10 cellular contexts compared by ENCODE assay signal in the genomic region with DNA sequence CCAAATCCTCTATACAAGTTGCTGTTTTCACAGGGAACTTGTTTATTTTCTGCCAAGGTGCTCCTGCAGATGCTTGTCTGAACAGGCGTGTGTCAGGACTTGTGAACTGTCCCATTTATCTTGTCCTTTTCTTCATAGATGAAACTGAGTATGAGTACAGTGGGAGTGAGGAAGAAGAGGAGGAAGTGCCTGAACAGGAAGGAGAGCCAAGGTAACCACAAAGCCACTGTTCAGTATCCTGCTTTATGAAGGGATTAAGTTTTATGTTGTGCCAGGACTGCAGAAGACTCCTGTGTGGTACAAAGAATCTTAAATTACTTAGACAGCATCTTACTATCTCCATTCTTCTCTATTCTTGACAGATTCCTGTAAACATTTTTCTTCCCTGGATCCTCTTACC.
DNase-seq lines count a peak whose midpoint lies in the region; ATAC-seq and TF ChIP-seq lines count a peak whose summit lies in the region.
"Had no signal": no experiment of that assay in that cellular context is flagged by ENCODE, and none has a peak within 500 bp of the region (broad histone marks: within the 10 kb centered on the region; RNA-seq: fewer than 3 reads in every experiment).

No MANE protein-coding gene starts in this region.

- H3K4me3 ChIP-seq in BLaER1 treated with 17β-estradiol and CSF1 and Interleukin-3, amounts not matched to agents 10 nM and 100 nM = no peak overlapping the region; a peak in 1 of 20 replicates
- no peak overlapping the region for H3K4me3 ChIP-seq in mucosa of descending colon

- peaks cover 17 to 32% (median 23%) of the 10 kb centered on the region in 10 experiments for H3K4me1 ChIP-seq in BLaER1 treated with 17β-estradiol and CSF1 and Interleukin-3, amounts not matched to agents 10 nM and 100 nM
- no peaks in the 10 kb centered on the region for H3K4me1 ChIP-seq in mucosa of descending colon (ENCODE audit: low read depth)

- no peaks in the 10 kb centered on the region for H3K27me3 ChIP-seq in BLaER1 treated with 17β-estradiol and CSF1 and Interleukin-3, amounts not matched to agents 10 nM and 100 nM

- peaks cover 38 to 94% (median 75%) of the 10 kb centered on the region in 11 experiments; a peak in 20 of 22 replicates for H4K20me1 ChIP-seq in BLaER1 treated with 17β-estradiol and CSF1 and Interleukin-3, amounts not matched to agents 10 nM and 100 nM

- H3K9ac ChIP-seq in BLaER1 treated with 17β-estradiol and CSF1 and Interleukin-3, amounts not matched to agents 10 nM and 100 nM = peak overlapping the region in 4 of 11 experiments; percentile 10 to 31 (median 30); a peak in 6 of 22 replicates

- H3K36me3 Mint-ChIP-seq in IgD-negative memory B cell = peaks cover 14% of the 10 kb centered on the region
- H3K36me3 Mint-ChIP-seq in activated naive CD8-positive, alpha-beta T cell treated with anti-CD3 and anti-CD28 coated beads for 36 hours = peaks cover 11% of the 10 kb centered on the region

- peaks cover 3 to 24% (median 12%) of the 10 kb centered on the region in 3 donors for H3K4me1 Mint-ChIP-seq in IgD-negative memory B cell
- peaks cover 14% of the 10 kb centered on the region for H3K4me1 Mint-ChIP-seq in activated naive CD8-positive, alpha-beta T cell treated with anti-CD3 and anti-CD28 coated beads for 36 hours

- peak overlapping the region; percentile 31 to 73 (median 61) for H3K4me2 ChIP-seq in BLaER1 treated with 17β-estradiol and CSF1 and Interleukin-3, amounts not matched to agents 10 nM and 100 nM

- peak overlapping the region; percentile 34 to 66 (median 57) for H3K27ac Mint-ChIP-seq in IgD-negative memory B cell
- peak overlapping the region; percentile 41 for H3K27ac Mint-ChIP-seq in activated naive CD8-positive, alpha-beta T cell treated with anti-CD3 and anti-CD28 coated beads for 36 hours

- H3K4me3 Mint-ChIP-seq in IgD-negative memory B cell = peak overlapping the region in 1 of 4 donors; percentile 77
- no peak overlapping the region for H3K4me3 Mint-ChIP-seq in activated naive CD8-positive, alpha-beta T cell treated with anti-CD3 and anti-CD28 coated beads for 36 hours

- H3K9me3 Mint-ChIP-seq in IgD-negative memory B cell = no peaks in the 10 kb centered on the region
- H3K9me3 Mint-ChIP-seq in activated naive CD8-positive, alpha-beta T cell treated with anti-CD3 and anti-CD28 coated beads for 36 hours = no peaks in the 10 kb centered on the region

- no peaks in the 10 kb centered on the region for H3K9me3 ChIP-seq in BLaER1 treated with 17β-estradiol and CSF1 and Interleukin-3, amounts not matched to agents 10 nM and 100 nM (replicated peaks in 1 of 11)
- H3K9me3 ChIP-seq in mucosa of descending colon = no peaks in the 10 kb centered on the region

- ATAC-seq in mucosa of descending colon = peak; percentile 27
- ATAC-seq in GM21528 (IDR thresholded peaks at IDR 0.05; ENCODE audit: low FRiP score, unreplicated experiment) = no peak
- no peak for ATAC-seq in HG02938 (IDR thresholded peaks at IDR 0.05; ENCODE audit: unreplicated experiment)

- no peak for DNase-seq in activated naive CD8-positive, alpha-beta T cell treated with anti-CD3 and anti-CD28 coated beads for 36 hours
- DNase-seq in mucosa of descending colon (no peak), NCI-H524 treated with DMSO at 0.1 percent for 48 hours (lab: John Stamatoyannopoulos, UW) (no peak), T-helper 9 cell (no peak)
- DNase-seq: NCI-H187 treated with DMSO at 0.1 percent for 48 hours; stimulated activated CD4-positive, alpha-beta T cell treated with anti-CD3 and anti-CD28 coated beads, Interleukin-12 subunit alpha, Interleukin-12 subunit beta, amount 100 ng/mL, for 4 hours had no signal

- H3K36me3 ChIP-seq in BLaER1 treated with 17β-estradiol and CSF1 and Interleukin-3, amounts not matched to agents 10 nM and 100 nM = peaks cover 95 to 100% (median 100%) of the 10 kb centered on the region in 11 experiments
- H3K36me3 ChIP-seq in mucosa of descending colon (ENCODE audit: low read depth) = no peaks in the 10 kb centered on the region

- TF ChIP-seq CTCF in mucosa of descending colon (IDR thresholded peaks at IDR 0.05) = no peak

- intact Hi-C loops in mucosa of descending colon (cut with DNase I, micrococcal nuclease) = no loop called here

- H3K27me3 Mint-ChIP-seq in IgD-negative memory B cell = no peaks in the 10 kb centered on the region
- H3K27me3 Mint-ChIP-seq in activated naive CD8-positive, alpha-beta T cell treated with anti-CD3 and anti-CD28 coated beads for 36 hours = no peaks in the 10 kb centered on the region

- H3K27ac ChIP-seq in BLaER1 treated with 17β-estradiol and CSF1 and Interleukin-3, amounts not matched to agents 10 nM and 100 nM = peak overlapping the region in 5 of 11 experiments; percentile 10 to 38 (median 26); a peak in 6 of 22 replicates
